9 cellular contexts compared by ENCODE assay signal in the genomic region with DNA sequence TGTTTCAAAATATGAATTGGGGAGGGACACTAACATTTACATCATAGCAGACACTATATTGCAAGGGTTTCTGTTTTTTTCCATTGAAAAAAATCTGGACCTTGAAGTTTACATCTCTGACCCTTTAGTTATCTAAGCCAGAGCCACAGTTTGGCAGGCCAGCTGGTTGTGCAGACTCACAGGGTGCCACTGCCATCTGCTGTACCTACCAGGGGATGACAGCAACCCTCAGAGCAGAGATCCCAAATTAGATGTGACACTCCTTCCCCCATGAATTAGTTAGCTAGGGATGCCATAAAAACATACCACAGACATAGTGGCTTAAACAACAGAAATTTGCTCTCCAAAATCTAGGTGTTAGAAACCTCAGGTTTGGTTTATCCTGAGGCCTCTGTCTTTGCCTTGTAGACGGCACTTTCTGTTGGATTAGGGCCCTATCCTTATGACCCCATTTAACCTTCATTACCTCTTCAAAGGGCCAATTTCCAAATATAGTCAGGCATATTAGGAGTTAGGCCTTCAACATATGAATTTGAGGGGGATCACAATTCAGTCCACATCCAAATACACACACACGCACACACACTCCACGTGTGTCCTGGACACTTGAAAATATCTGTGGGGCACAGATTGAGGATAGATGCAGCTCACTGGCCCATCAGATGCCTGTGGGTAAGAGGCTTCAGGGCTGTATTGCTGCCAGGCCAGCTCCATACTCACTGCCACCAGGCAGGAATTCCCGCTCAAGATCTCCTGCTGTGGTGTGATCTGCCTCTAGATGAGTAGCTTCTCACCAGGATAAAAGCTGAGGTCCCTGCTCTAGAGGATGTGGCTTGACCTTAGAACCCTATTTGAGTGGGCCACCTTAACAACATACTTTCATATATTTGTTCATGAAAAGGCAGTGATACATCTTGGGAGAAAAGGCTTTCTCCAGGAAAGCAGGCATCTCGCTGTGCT.
DNase-seq lines count a peak whose midpoint lies in the region; ATAC-seq and TF ChIP-seq lines count a peak whose summit lies in the region.
"Had no signal": no experiment of that assay in that cellular context is flagged by ENCODE, and none has a peak within 500 bp of the region (broad histone marks: within the 10 kb centered on the region; RNA-seq: fewer than 3 reads in every experiment).

No MANE protein-coding gene starts in this region.

- no peaks in the 10 kb centered on the region for H3K9me3 Mint-ChIP-seq in stimulated activated naive B cell treated with anti-CD40 and anti-IgM and Interleukin-4, amounts not matched to agents 10 μg/mL and 1 μg/mL and 100 μg/mL, for 72 hours

- H3K9ac ChIP-seq in SK-N-MC (ENCODE audit: insufficient read length): peak overlapping the region; percentile 17

- H3K27ac Mint-ChIP-seq in stimulated activated naive B cell treated with anti-CD40 and anti-IgM and Interleukin-4, amounts not matched to agents 10 μg/mL and 1 μg/mL and 100 μg/mL, for 72 hours: no peak overlapping the region
- H3K27ac Mint-ChIP-seq in T-helper 17 cell: no peak overlapping the region

- no peaks in the 10 kb centered on the region for H3K4me1 Mint-ChIP-seq in stimulated activated naive B cell treated with anti-CD40 and anti-IgM and Interleukin-4, amounts not matched to agents 10 μg/mL and 1 μg/mL and 100 μg/mL, for 72 hours
- H3K4me1 Mint-ChIP-seq in T-helper 17 cell: peaks cover 2% of the 10 kb centered on the region

- TF ChIP-seq CTCF in heart left ventricle (IDR thresholded peaks at IDR 0.05): peak in 11 of 12 donors; percentile 32 to 61 (median 47)

- intact Hi-C loops in heart left ventricle (cut with DNase I): loop anchor here in 8 of 10 donors (1.0 to 10.0 kb wide), 6 partner anchors 991 to 1021 kb away; a partner anchor contains a TSS

- H3K27ac ChIP-seq in SK-N-MC (peak overlapping the region; percentile 73), heart left ventricle (no peak overlapping the region)
- H3K27ac ChIP-seq: body of pancreas had no signal

- no peaks in the 10 kb centered on the region for H3K27me3 ChIP-seq in heart left ventricle
- H3K27me3 ChIP-seq: body of pancreas had no signal

- H3K27me3 Mint-ChIP-seq in stimulated activated naive B cell treated with anti-CD40 and anti-IgM and Interleukin-4, amounts not matched to agents 10 μg/mL and 1 μg/mL and 100 μg/mL, for 72 hours: peaks cover 0 to 6% of the 10 kb centered on the region in 2 donors
- H3K27me3 Mint-ChIP-seq in T-helper 17 cell: peaks cover 18% of the 10 kb centered on the region

- DNase-seq in COR-L47 (lab: John Stamatoyannopoulos, UW) (peak; percentile 29), SK-N-MC (ENCODE audit: low read depth, low spot score) (no peak), heart left ventricle (peak in 4 of 5 donors; percentile 25 to 50 (median 38)), T-helper 17 cell (no peak), amniotic stem cell (lab: John Stamatoyannopoulos, UW) (no peak)
- no peak for DNase-seq in stimulated activated naive B cell treated with anti-CD40 and anti-IgM and Interleukin-4, amounts not matched to agents 10 μg/mL and 1 μg/mL and 100 μg/mL, for 72 hours

- peak; percentile 61 for TF ChIP-seq RAD21 in Ishikawa (IDR thresholded peaks at IDR 0.05; ENCODE audit: low read depth)

- no peak overlapping the region for H3K4me3 Mint-ChIP-seq in stimulated activated naive B cell treated with anti-CD40 and anti-IgM and Interleukin-4, amounts not matched to agents 10 μg/mL and 1 μg/mL and 100 μg/mL, for 72 hours
- H3K4me3 Mint-ChIP-seq in T-helper 17 cell: no peak overlapping the region

- H3K4me3 ChIP-seq in SK-N-MC: no peak overlapping the region
- H3K4me3 ChIP-seq in heart left ventricle: no peak overlapping the region
- H3K4me3 ChIP-seq: body of pancreas had no signal

- no peaks in the 10 kb centered on the region for H3K4me1 ChIP-seq in heart left ventricle
- H3K4me1 ChIP-seq: body of pancreas had no signal

- TF ChIP-seq POLR2A in heart left ventricle (IDR thresholded peaks at IDR 0.05): no peak

- ATAC-seq in heart left ventricle: peak; percentile 86 to 92 (median 88)
- ATAC-seq in stimulated activated naive B cell treated with anti-CD40 and anti-IgM and Interleukin-4, amounts not matched to agents 10 μg/mL and 1 μg/mL and 100 μg/mL, for 72 hours (replicated peaks): peak; percentile 61
- no peak for ATAC-seq in T-helper 17 cell
- no peak for ATAC-seq in HG03460 (IDR thresholded peaks at IDR 0.05; ENCODE audit: unreplicated experiment)
- ATAC-seq: body of pancreas had no signal

- no peaks in the 10 kb centered on the region for H3K9me3 ChIP-seq in SK-N-MC (ENCODE audit: low read depth, low read length)
- H3K9me3 ChIP-seq in heart left ventricle: no peaks in the 10 kb centered on the region
- H3K9me3 ChIP-seq in T-helper 17 cell (ENCODE audit: control insufficient read depth, low read length, poor library complexity, severe bottlenecking): no peaks in the 10 kb centered on the region
- H3K9me3 ChIP-seq: body of pancreas had no signal

- TF ChIP-seq EP300 in Ishikawa (IDR thresholded peaks at IDR 0.05; ENCODE audit: borderline replicate concordance): no peak

- H3K36me3 ChIP-seq in SK-N-MC (ENCODE audit: insufficient read depth, low read length) (no peaks in the 10 kb centered on the region), heart left ventricle (no peaks in the 10 kb centered on the region)

- H3K36me3 Mint-ChIP-seq in stimulated activated naive B cell treated with anti-CD40 and anti-IgM and Interleukin-4, amounts not matched to agents 10 μg/mL and 1 μg/mL and 100 μg/mL, for 72 hours: no peaks in the 10 kb centered on the region
- no peaks in the 10 kb centered on the region for H3K36me3 Mint-ChIP-seq in T-helper 17 cell (ENCODE audit: low read depth)

- WGBS in heart left ventricle, 4 donors: 89 to 91% (median 89%) methylated on average over 5 of the region's 5 CpGs

TF ChIP-seq in Ishikawa, 13 proteins besides CTCF, POLR2A, EP300 and RAD21:
- no peak for TF ChIP-seq EGR1 (IDR thresholded peaks at IDR 0.05)
- TF ChIP-seq, protein P1, sequence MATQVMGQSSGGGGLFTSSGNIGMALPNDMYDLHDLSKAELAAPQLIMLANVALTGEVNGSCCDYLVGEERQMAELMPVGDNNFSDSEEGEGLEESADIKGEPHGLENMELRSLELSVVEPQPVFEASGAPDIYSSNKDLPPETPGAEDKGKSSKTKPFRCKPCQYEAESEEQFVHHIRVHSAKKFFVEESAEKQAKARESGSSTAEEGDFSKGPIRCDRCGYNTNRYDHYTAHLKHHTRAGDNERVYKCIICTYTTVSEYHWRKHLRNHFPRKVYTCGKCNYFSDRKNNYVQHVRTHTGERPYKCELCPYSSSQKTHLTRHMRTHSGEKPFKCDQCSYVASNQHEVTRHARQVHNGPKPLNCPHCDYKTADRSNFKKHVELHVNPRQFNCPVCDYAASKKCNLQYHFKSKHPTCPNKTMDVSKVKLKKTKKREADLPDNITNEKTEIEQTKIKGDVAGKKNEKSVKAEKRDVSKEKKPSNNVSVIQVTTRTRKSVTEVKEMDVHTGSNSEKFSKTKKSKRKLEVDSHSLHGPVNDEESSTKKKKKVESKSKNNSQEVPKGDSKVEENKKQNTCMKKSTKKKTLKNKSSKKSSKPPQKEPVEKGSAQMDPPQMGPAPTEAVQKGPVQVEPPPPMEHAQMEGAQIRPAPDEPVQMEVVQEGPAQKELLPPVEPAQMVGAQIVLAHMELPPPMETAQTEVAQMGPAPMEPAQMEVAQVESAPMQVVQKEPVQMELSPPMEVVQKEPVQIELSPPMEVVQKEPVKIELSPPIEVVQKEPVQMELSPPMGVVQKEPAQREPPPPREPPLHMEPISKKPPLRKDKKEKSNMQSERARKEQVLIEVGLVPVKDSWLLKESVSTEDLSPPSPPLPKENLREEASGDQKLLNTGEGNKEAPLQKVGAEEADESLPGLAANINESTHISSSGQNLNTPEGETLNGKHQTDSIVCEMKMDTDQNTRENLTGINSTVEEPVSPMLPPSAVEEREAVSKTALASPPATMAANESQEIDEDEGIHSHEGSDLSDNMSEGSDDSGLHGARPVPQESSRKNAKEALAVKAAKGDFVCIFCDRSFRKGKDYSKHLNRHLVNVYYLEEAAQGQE (IDR thresholded peaks at IDR 0.05; ENCODE audit: low read depth): no peak
- no peak for TF ChIP-seq YY1 (IDR thresholded peaks at IDR 0.05; ENCODE audit: low read depth)
- TF ChIP-seq TCF12 (IDR thresholded peaks at IDR 0.05; ENCODE audit: low read depth): no peak
- no peak for TF ChIP-seq TAF1 (IDR thresholded peaks at IDR 0.05; ENCODE audit: low read depth)
- TF ChIP-seq CEBPB (IDR thresholded peaks at IDR 0.05): no peak
TF ChIP-seq in Ishikawa: peak in this region for 0.

Comparison
In these comparisons a context has a peak if more than half of its experiments do, and no peak if none do; other contexts are left out.
1. DNase-seq: peak in COR-L47 (single experiment) and heart left ventricle (4 of 5); none in SK-N-MC (single experiment), stimulated activated naive B cell treated with anti-CD40 and anti-IgM and Interleukin-4, amounts not matched to agents 10 μg/mL and 1 μg/mL and 100 μg/mL, for 72 hours (single experiment), T-helper 17 cell (0 of 3) and amniotic stem cell (single experiment).
2. ATAC-seq: peak in heart left ventricle (4 of 4) and stimulated activated naive B cell treated with anti-CD40 and anti-IgM and Interleukin-4, amounts not matched to agents 10 μg/mL and 1 μg/mL and 100 μg/mL, for 72 hours (2 of 2); none in T-helper 17 cell (single experiment) and HG03460 (single experiment).